12 cellular contexts compared by ENCODE assay signal in the genomic region with DNA sequence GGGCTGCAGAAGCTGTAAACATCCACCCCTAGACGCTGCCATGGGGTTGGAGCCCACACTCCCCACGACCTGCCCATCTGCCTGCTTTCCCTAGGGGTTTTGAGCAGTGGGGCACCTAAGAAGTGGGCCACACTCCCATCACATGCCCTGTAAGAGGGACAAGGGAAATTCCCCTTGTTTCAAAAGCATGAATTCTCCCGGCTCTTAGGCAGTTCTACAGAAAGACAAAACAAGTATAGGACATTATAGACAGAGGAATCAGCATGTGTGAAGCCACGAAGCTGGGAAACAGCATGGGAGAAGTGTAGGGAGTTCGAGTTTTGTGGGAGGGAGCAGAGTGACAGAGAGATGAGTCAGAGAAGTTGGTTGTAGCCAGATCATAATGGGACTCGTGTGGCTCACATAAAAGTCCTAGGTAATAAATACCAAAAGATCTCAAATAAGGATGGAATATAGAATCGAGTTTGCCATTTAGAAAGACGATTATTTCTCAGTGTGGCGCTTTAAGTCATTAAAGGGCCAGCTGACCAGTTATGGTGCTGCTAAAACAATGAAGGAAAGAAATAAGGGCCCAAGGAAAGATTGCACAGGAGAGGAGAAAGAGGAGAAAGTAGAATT. TPM values are rescaled to one million over a fixed set of nuclear protein-coding genes. Genes with fewer than 3 reads are reported as not detected.
DNase-seq lines count a peak whose midpoint lies in the region; ATAC-seq and TF ChIP-seq lines count a peak whose summit lies in the region.
"Had no signal": no experiment of that assay in that cellular context is flagged by ENCODE, and none has a peak within 500 bp of the region (broad histone marks: within the 10 kb centered on the region; RNA-seq: fewer than 3 reads in every experiment).

No MANE protein-coding gene starts in this region.

- TF ChIP-seq CTCF in activated CD8-positive, alpha-beta T cell treated with anti-CD3 and anti-CD28 coated beads for 36 hours (IDR thresholded peaks at IDR 0.05) = no peak
- TF ChIP-seq CTCF in RWPE1 (conservative IDR thresholded peaks at IDR 0.05; ENCODE audit: low read depth) = no peak
- TF ChIP-seq CTCF in fibroblast of lung (conservative IDR thresholded peaks at IDR 0.05 in 1 of 2, IDR thresholded peaks at IDR 0.05 in 1 of 2; ENCODE audit: low read depth in 1 of 2, low read length in 2 of 2) = no peak
- TF ChIP-seq CTCF in endothelial cell (IDR thresholded peaks at IDR 0.05; ENCODE audit: unreplicated experiment) = no peak

- peaks cover 18% of the 10 kb centered on the region for H3K4me1 Mint-ChIP-seq in activated CD8-positive, alpha-beta T cell treated with anti-CD3 and anti-CD28 coated beads for 36 hours (ENCODE audit: low read depth)
- H3K4me1 Mint-ChIP-seq in activated CD8-positive, alpha-beta T cell treated with anti-CD3 and anti-CD28 coated beads, Interleukin-2, amount 10 ng/mL, durations not matched to agents 7 days and 5 days (ENCODE audit: low read depth) = peaks cover 10% of the 10 kb centered on the region
- peaks cover 3% of the 10 kb centered on the region for H3K4me1 Mint-ChIP-seq in endothelial cell (ENCODE audit: unreplicated experiment)

- H3K4me3 ChIP-seq in fibroblast of lung (replicated peaks in 1 of 4; ENCODE audit: control extremely low read depth in 1 of 4, insufficient read depth in 1 of 4, low read depth in 3 of 4, low read length in 4 of 4) = no peak overlapping the region
- H3K4me3 ChIP-seq: SJCRH30 had no signal

- no peaks in the 10 kb centered on the region for H3K36me3 Mint-ChIP-seq in activated CD8-positive, alpha-beta T cell treated with anti-CD3 and anti-CD28 coated beads for 36 hours (ENCODE audit: low read depth)
- H3K36me3 Mint-ChIP-seq in activated CD8-positive, alpha-beta T cell treated with anti-CD3 and anti-CD28 coated beads, Interleukin-2, amount 10 ng/mL, durations not matched to agents 7 days and 5 days (ENCODE audit: low read depth) = peaks cover 5% of the 10 kb centered on the region
- no peaks in the 10 kb centered on the region for H3K36me3 Mint-ChIP-seq in endothelial cell (ENCODE audit: low read depth, unreplicated experiment)
- H3K36me3 Mint-ChIP-seq: CD8-positive, alpha-beta memory T cell had no signal

- H3K27ac ChIP-seq in RWPE1 (peak overlapping the region; percentile 76), fibroblast of lung (ENCODE audit: insufficient read depth, low read length) (peak overlapping the region; percentile 47)
- H3K27ac ChIP-seq: SJCRH30 had no signal

- peak overlapping the region; percentile 23 for H3K4me2 ChIP-seq in fibroblast of lung (ENCODE audit: extremely low read depth, insufficient read depth, low read length)

- no peaks in the 10 kb centered on the region for H3K79me2 ChIP-seq in fibroblast of lung (ENCODE audit: control insufficient read depth, insufficient read depth, low read length)

- intact Hi-C loops in activated CD8-positive, alpha-beta T cell treated with anti-CD3 and anti-CD28 coated beads for 36 hours (cut with micrococcal nuclease) = no loop called here

- H3K27me3 ChIP-seq in fibroblast of lung (ENCODE audit: control insufficient read depth, insufficient read depth, low read length) = no peaks in the 10 kb centered on the region
- H3K27me3 ChIP-seq: SJCRH30 had no signal

- CTCF ChIA-PET in activated CD8-positive, alpha-beta T cell treated with anti-CD3 and anti-CD28 coated beads for 36 hours (lab: Charles Lee) = no interaction called here
- CTCF ChIA-PET in activated CD8-positive, alpha-beta T cell treated with anti-CD3 and anti-CD28 coated beads, Interleukin-2, amount 10 ng/mL, durations not matched to agents 7 days and 5 days (lab: Charles Lee) = interaction anchor here (0.5 kb wide), 1 partner anchor 90 kb away, joined by 3 read pairs; no protein-coding TSS in a partner anchor
- CTCF ChIA-PET in RWPE1 (lab: Yijun Ruan, JAX) = no interaction called here

- no peaks in the 10 kb centered on the region for H3K27me3 Mint-ChIP-seq in activated CD8-positive, alpha-beta T cell treated with anti-CD3 and anti-CD28 coated beads for 36 hours
- no peaks in the 10 kb centered on the region for H3K27me3 Mint-ChIP-seq in activated CD8-positive, alpha-beta T cell treated with anti-CD3 and anti-CD28 coated beads, Interleukin-2, amount 10 ng/mL, durations not matched to agents 7 days and 5 days (ENCODE audit: low read depth)
- H3K27me3 Mint-ChIP-seq in endothelial cell (ENCODE audit: unreplicated experiment) = no peaks in the 10 kb centered on the region

- H2AFZ ChIP-seq in fibroblast of lung (ENCODE audit: low read length) = no peak overlapping the region

- peak; percentile 61 for ATAC-seq in activated CD8-positive, alpha-beta T cell treated with anti-CD3 and anti-CD28 coated beads for 36 hours
- ATAC-seq in activated CD8-positive, alpha-beta T cell treated with anti-CD3 and anti-CD28 coated beads, Interleukin-2, amount 10 ng/mL, durations not matched to agents 7 days and 5 days = no peak
- peak; percentile 95 for ATAC-seq in stimulated activated naive CD8-positive, alpha-beta T cell treated with anti-CD3 and anti-CD28 coated beads, Interleukin-15, Interleukin-2, amounts not matched to agents 100 U/mL and 50 U/mL, for 24 hours
- ATAC-seq in HG03108 (IDR thresholded peaks at IDR 0.05; ENCODE audit: unreplicated experiment) = no peak

- peak overlapping the region; percentile 6 for H3K27ac Mint-ChIP-seq in activated CD8-positive, alpha-beta T cell treated with anti-CD3 and anti-CD28 coated beads for 36 hours
- no peak overlapping the region for H3K27ac Mint-ChIP-seq in activated CD8-positive, alpha-beta T cell treated with anti-CD3 and anti-CD28 coated beads, Interleukin-2, amount 10 ng/mL, durations not matched to agents 7 days and 5 days
- H3K27ac Mint-ChIP-seq in endothelial cell (ENCODE audit: unreplicated experiment) = no peak overlapping the region

- POLR2A ChIA-PET in activated CD8-positive, alpha-beta T cell treated with anti-CD3 and anti-CD28 coated beads for 36 hours (lab: Charles Lee) = no interaction called here
- POLR2A ChIA-PET in activated CD8-positive, alpha-beta T cell treated with anti-CD3 and anti-CD28 coated beads, Interleukin-2, amount 10 ng/mL, durations not matched to agents 7 days and 5 days (lab: Charles Lee) = no interaction called here
- POLR2A ChIA-PET in RWPE1 (lab: Yijun Ruan, JAX; ENCODE audit: low non-redundant PET) = no interaction called here

- H3K9me3 ChIP-seq in fibroblast of lung (ENCODE audit: control insufficient read depth, insufficient read depth, low read depth, low read length) = no peaks in the 10 kb centered on the region
- H3K9me3 ChIP-seq: SJCRH30 had no signal

- H3K4me3 Mint-ChIP-seq in activated CD8-positive, alpha-beta T cell treated with anti-CD3 and anti-CD28 coated beads for 36 hours = no peak overlapping the region
- no peak overlapping the region for H3K4me3 Mint-ChIP-seq in activated CD8-positive, alpha-beta T cell treated with anti-CD3 and anti-CD28 coated beads, Interleukin-2, amount 10 ng/mL, durations not matched to agents 7 days and 5 days
- H3K4me3 Mint-ChIP-seq in endothelial cell (ENCODE audit: unreplicated experiment) = no peak overlapping the region
- H3K4me3 Mint-ChIP-seq: CD8-positive, alpha-beta memory T cell had no signal

- peak; percentile 11 for DNase-seq in activated CD8-positive, alpha-beta T cell treated with anti-CD3 and anti-CD28 coated beads for 36 hours
- DNase-seq in activated CD8-positive, alpha-beta T cell treated with anti-CD3 and anti-CD28 coated beads, Interleukin-2, amount 10 ng/mL, durations not matched to agents 7 days and 5 days = no peak
- peak; percentile 76 for DNase-seq in RWPE1 (ENCODE audit: low spot score)
- DNase-seq in fibroblast of lung (ENCODE audit: low read depth in 2 of 2) = peak; percentile 73 to 81
- peak; percentile 14 for DNase-seq in stimulated activated naive CD8-positive, alpha-beta T cell treated with anti-CD3 and anti-CD28 coated beads, Interleukin-15, Interleukin-2, amounts not matched to agents 100 U/mL and 50 U/mL, for 24 hours
- no peak for DNase-seq in endothelial cell (ENCODE audit: low spot score)
- no peak for DNase-seq in amniotic stem cell (lab: John Stamatoyannopoulos, UW)
- DNase-seq: CD8-positive, alpha-beta memory T cell; right cardiac atrium had no signal

- H3K9ac ChIP-seq in fibroblast of lung (ENCODE audit: insufficient read depth, low read length) = no peak overlapping the region

- no peaks in the 10 kb centered on the region for H3K36me3 ChIP-seq in fibroblast of lung (ENCODE audit: control insufficient read depth, insufficient read depth, low read length)
- H3K36me3 ChIP-seq: SJCRH30 had no signal

- no peaks in the 10 kb centered on the region for H4K20me1 ChIP-seq in fibroblast of lung (ENCODE audit: control insufficient read depth, extremely low read depth, insufficient read depth, low read length)

- H3K9me3 Mint-ChIP-seq in activated CD8-positive, alpha-beta T cell treated with anti-CD3 and anti-CD28 coated beads for 36 hours = no peaks in the 10 kb centered on the region
- no peaks in the 10 kb centered on the region for H3K9me3 Mint-ChIP-seq in activated CD8-positive, alpha-beta T cell treated with anti-CD3 and anti-CD28 coated beads, Interleukin-2, amount 10 ng/mL, durations not matched to agents 7 days and 5 days (ENCODE audit: insufficient read depth)
- no peaks in the 10 kb centered on the region for H3K9me3 Mint-ChIP-seq in endothelial cell (ENCODE audit: unreplicated experiment)
- H3K9me3 Mint-ChIP-seq: CD8-positive, alpha-beta memory T cell had no signal

- H3K4me1 ChIP-seq in fibroblast of lung (ENCODE audit: control insufficient read depth, extremely low read depth, insufficient read depth, low read length) = peaks cover 5% of the 10 kb centered on the region
- H3K4me1 ChIP-seq: SJCRH30 had no signal

RNA-seq across cellular contexts. Expression of a gene that starts 23.9 kb away (rescaled TPM):
- 10 to 100 TPM; 34.1 to 35.7 TPM for total RNA-seq in activated CD8-positive, alpha-beta T cell treated with anti-CD3 and anti-CD28 coated beads for 36 hours
- 10 to 100 TPM; 28.3 to 33.1 TPM for total RNA-seq in activated CD8-positive, alpha-beta T cell treated with anti-CD3 and anti-CD28 coated beads, Interleukin-2, amount 10 ng/mL, durations not matched to agents 7 days and 5 days
- total RNA-seq in fibroblast of lung = 6.2 and 8.1 TPM in 2 replicates
- 16.5 and 17.0 TPM in 2 replicates for polyA plus RNA-seq in fibroblast of lung
- polyA plus RNA-seq in fibroblast of lung (2012) = 23.7 and 25.1 TPM in 2 replicates
- 3.5 TPM in 1 of 2 replicates, not detected in the other for polyA minus RNA-seq in fibroblast of lung (ENCODE audit: low replicate concordance)
- total RNA-seq in endothelial cell (ENCODE audit: unreplicated experiment) = 18.3 TPM

RNA-seq across cellular contexts. Expression of a gene that starts 24.0 kb away (rescaled TPM):
- total RNA-seq in activated CD8-positive, alpha-beta T cell treated with anti-CD3 and anti-CD28 coated beads for 36 hours = under 1 TPM in 1 of 2 experiments, not detected in 1; 0.14 TPM
- under 1 TPM; 0.21 to 0.31 TPM for total RNA-seq in activated CD8-positive, alpha-beta T cell treated with anti-CD3 and anti-CD28 coated beads, Interleukin-2, amount 10 ng/mL, durations not matched to agents 7 days and 5 days
- total RNA-seq in fibroblast of lung = not detected in 2 replicates
- not detected in 2 replicates for polyA plus RNA-seq in fibroblast of lung
- not detected in 2 replicates for polyA plus RNA-seq in fibroblast of lung (2012)
- not detected in 2 replicates for polyA minus RNA-seq in fibroblast of lung (ENCODE audit: low replicate concordance)
- total RNA-seq in endothelial cell (ENCODE audit: unreplicated experiment) = not detected
- total RNA-seq: dermis microvascular lymphatic vessel endothelial cell had no signal

Comparison
In these comparisons a context has a peak if more than half of its experiments do, and no peak if none do; other contexts are left out.
1. ATAC-seq: peak in activated CD8-positive, alpha-beta T cell treated with anti-CD3 and anti-CD28 coated beads for 36 hours (single experiment) and stimulated activated naive CD8-positive, alpha-beta T cell treated with anti-CD3 and anti-CD28 coated beads, Interleukin-15, Interleukin-2, amounts not matched to agents 100 U/mL and 50 U/mL, for 24 hours (single experiment); none in activated CD8-positive, alpha-beta T cell treated with anti-CD3 and anti-CD28 coated beads, Interleukin-2, amount 10 ng/mL, durations not matched to agents 7 days and 5 days (single experiment) and HG03108 (single experiment).
2. DNase-seq: peak in activated CD8-positive, alpha-beta T cell treated with anti-CD3 and anti-CD28 coated beads for 36 hours (single experiment), RWPE1 (single experiment), fibroblast of lung (2 of 2) and stimulated activated naive CD8-positive, alpha-beta T cell treated with anti-CD3 and anti-CD28 coated beads, Interleukin-15, Interleukin-2, amounts not matched to agents 100 U/mL and 50 U/mL, for 24 hours (single experiment); none in activated CD8-positive, alpha-beta T cell treated with anti-CD3 and anti-CD28 coated beads, Interleukin-2, amount 10 ng/mL, durations not matched to agents 7 days and 5 days (single experiment), endothelial cell (single experiment) and amniotic stem cell (single experiment).